Comparison of ENCODE assay signal across 2 cellular contexts in genomic region chr11:113671914-113672313, GRCh38. TPM values are rescaled to one million over a fixed set of nuclear protein-coding genes. Genes with fewer than 3 reads are reported as not detected.
DNase-seq lines count a peak whose midpoint lies in the region; TF ChIP-seq lines count a peak whose summit lies in the region.
"Not testable (repeated sequence)": the region's sequence is repeated elsewhere in the genome, so short reads cannot be mapped to it uniquely, and the experiment has no call there.

No MANE protein-coding gene starts in this region.

- peak overlapping the region; percentile 99 for H3K27ac Mint-ChIP-seq in Caco-2 (ENCODE audit: unreplicated experiment)

- POLR2A ChIA-PET in Caco-2 (lab: Charles Lee); HEK293 (lab: Yijun Ruan, JAX): not testable (repeated sequence)

- CTCF ChIA-PET in Caco-2 (lab: Charles Lee); HEK293 (lab: Yijun Ruan, JAX): not testable (repeated sequence)

- H3K4me3 Mint-ChIP-seq in Caco-2 (ENCODE audit: unreplicated experiment) = not testable (repeated sequence)

- BruUV-seq in Caco-2 (replicated peaks; lab: Mats Ljungman, UMichigan) = not testable (repeated sequence)

- H3K27me3 ChIP-seq in Caco-2 (replicated peaks; ENCODE audit: control insufficient read depth, insufficient read depth, low read length) = not testable (repeated sequence)

- peaks cover 27% of the 10 kb centered on the region for H3K9me3 Mint-ChIP-seq in Caco-2 (ENCODE audit: unreplicated experiment)

- peaks cover 33% of the 10 kb centered on the region for H3K36me3 Mint-ChIP-seq in Caco-2 (ENCODE audit: insufficient read depth, unreplicated experiment)

- H3K9me3 ChIP-seq in Caco-2; HEK293 (ENCODE audit: control insufficient read depth, insufficient read depth, low read depth, low read length): not testable (repeated sequence)

- H3K36me3 ChIP-seq in Caco-2 (ENCODE audit: control insufficient read depth, insufficient read depth, low read length); HEK293 (ENCODE audit: control insufficient read depth in 2 of 2, insufficient read depth in 1 of 2, low read length in 2 of 2): not testable (repeated sequence)

- peaks cover 68% of the 10 kb centered on the region for H3K4me1 ChIP-seq in Caco-2
- H3K4me1 ChIP-seq in HEK293 (ENCODE audit: control insufficient read depth, insufficient read depth, low read length) = not testable (repeated sequence)

- DNase-seq in Caco-2 = not testable (repeated sequence)

- peaks cover 52% of the 10 kb centered on the region for H3K4me1 Mint-ChIP-seq in Caco-2 (ENCODE audit: low read depth, unreplicated experiment)

- not testable (repeated sequence) for H3K4me3 ChIP-seq in Caco-2 (ENCODE audit: low read depth, low read length); HEK293 (ENCODE audit: low read depth, low read length)

- H3K27ac ChIP-seq in HEK293 (ENCODE audit: extremely low read depth, low read depth, low read length) = not testable (repeated sequence)

- TF ChIP-seq CTCF in Caco-2 (IDR thresholded peaks at IDR 0.05; ENCODE audit: insufficient read depth in 1 of 2, low read depth in 1 of 2, low read length in 1 of 2, severe bottlenecking in 1 of 2, unreplicated experiment in 1 of 2); HEK293 (tag by site-specific recombination; IDR thresholded peaks at IDR 0.05): not testable (repeated sequence)

- intact Hi-C loops in Caco-2 (cut with micrococcal nuclease; ENCODE audit: unreplicated experiment) = loop anchor here (2.0 kb wide), 1 partner anchor 357 kb away; the partner anchor contains the start of gene TTC12

- H3K27me3 Mint-ChIP-seq in Caco-2 (ENCODE audit: insufficient read depth, unreplicated experiment) = not testable (repeated sequence)

TF ChIP-seq in HEK293, 187 proteins besides CTCF, POLR2A, EP300 and RAD21:
- TF ChIP-seq SCRT1 (tag by site-specific recombination; IDR thresholded peaks at IDR 0.05; ENCODE audit: borderline replicate concordance) (peak; percentile 75; the same call in 1 of the 2 replicates), SCRT2 (tag by site-specific recombination; IDR thresholded peaks at IDR 0.05) (peak; percentile 91)

RNA-seq across cellular contexts. Expression of gene TMPRSS5, which starts 34.2 kb away (rescaled TPM):
- total RNA-seq in Caco-2 (2022) = 2.4 and 2.7 TPM in 2 replicates
